ENCODE assay signal across 9 cellular contexts in the genomic region with DNA sequence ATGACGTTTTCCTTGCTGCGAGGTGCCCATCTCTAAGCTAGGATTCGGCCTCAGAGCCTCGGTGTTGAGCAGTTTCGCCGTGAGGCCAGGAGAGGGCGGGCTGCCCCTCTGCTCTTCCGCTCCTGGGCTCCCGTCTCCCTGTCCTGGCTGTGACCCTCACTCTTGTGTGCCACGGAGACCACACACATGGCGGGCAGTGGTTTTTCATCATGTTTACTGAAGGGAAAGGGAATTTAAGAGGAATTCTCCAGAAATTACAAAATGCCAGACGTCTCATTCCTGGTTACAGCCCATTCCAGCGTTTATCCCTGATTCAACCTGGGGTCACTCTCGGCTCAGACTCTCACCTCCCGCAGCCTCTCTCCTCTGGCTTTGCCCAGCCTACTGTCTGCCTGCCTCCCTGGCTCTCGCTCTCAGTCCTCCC.
DNase-seq lines count a peak whose midpoint lies in the region; ATAC-seq and TF ChIP-seq lines count a peak whose summit lies in the region.
"Had no signal": no experiment of that assay in that cellular context is flagged by ENCODE, and none has a peak within 500 bp of the region (broad histone marks: within the 10 kb centered on the region; RNA-seq: fewer than 3 reads in every experiment).

No MANE protein-coding gene starts in this region.

- peak; percentile 4 to 31 for DNase-seq in NCI-H2081 (lab: John Stamatoyannopoulos, UW)
- DNase-seq in NCI-H2081 treated with DMSO at 0.1 percent for 48 hours (lab: John Stamatoyannopoulos, UW), result no peak
- peak; percentile 48 for DNase-seq in HT1080 (ENCODE audit: low read depth)
- DNase-seq in SJSA1 (ENCODE audit: low read depth in 1 of 2, low spot score in 2 of 2), result peak; percentile 97 to 98
- DNase-seq in fibroblast of villous mesenchyme (ENCODE audit: low read depth), result peak; percentile 71
- DNase-seq in retina, result peak; percentile 87
- no peak for DNase-seq in posterior vena cava (ENCODE audit: low spot score)
- DNase-seq in naive thymus-derived CD8-positive, alpha-beta T cell, result no peak
- DNase-seq: activated T-cell treated with anti-CD3 and anti-CD28 coated beads, Interleukin-2, amount 50 U/mL, for 4 hours had no signal

- no peaks in the 10 kb centered on the region for H3K9me3 Mint-ChIP-seq in naive thymus-derived CD8-positive, alpha-beta T cell
- H3K9me3 Mint-ChIP-seq: activated T-cell treated with anti-CD3 and anti-CD28 coated beads, Interleukin-2, amount 50 U/mL, for 4 hours had no signal

- no peaks in the 10 kb centered on the region for H3K9me3 ChIP-seq in SJSA1 (replicated peaks)

- no peak overlapping the region for H3K4me3 Mint-ChIP-seq in naive thymus-derived CD8-positive, alpha-beta T cell
- H3K4me3 Mint-ChIP-seq: activated T-cell treated with anti-CD3 and anti-CD28 coated beads, Interleukin-2, amount 50 U/mL, for 4 hours had no signal

- H3K27me3 Mint-ChIP-seq in naive thymus-derived CD8-positive, alpha-beta T cell, result peaks cover 0 to 31% (median 14%) of the 10 kb centered on the region in 5 donors

- TF ChIP-seq CTCF in fibroblast of villous mesenchyme (IDR thresholded peaks at IDR 0.05; ENCODE audit: insufficient read depth, low read depth, low read length), result peak; percentile 86

- H3K27ac Mint-ChIP-seq in naive thymus-derived CD8-positive, alpha-beta T cell, result no peak overlapping the region

- no peaks in the 10 kb centered on the region for H3K27me3 ChIP-seq in SJSA1 (replicated peaks)

- H3K4me1 ChIP-seq in SJSA1 (replicated peaks), result peaks cover 18% of the 10 kb centered on the region

- no peak for ATAC-seq in naive thymus-derived CD8-positive, alpha-beta T cell

- POLR2A ChIA-PET in naive thymus-derived CD8-positive, alpha-beta T cell (lab: Charles Lee), result no interaction called here

- H3K27ac ChIP-seq in SJSA1, result peak overlapping the region; percentile 64

- H3K36me3 Mint-ChIP-seq in naive thymus-derived CD8-positive, alpha-beta T cell, result no peaks in the 10 kb centered on the region

- no peak overlapping the region for H3K4me3 ChIP-seq in SJSA1
- peak overlapping the region; percentile 12 for H3K4me3 ChIP-seq in fibroblast of villous mesenchyme (ENCODE audit: low read depth, low read length)

- intact Hi-C loops in posterior vena cava (cut with DNase I), result no loop called here

- H3K36me3 ChIP-seq in SJSA1, result no peaks in the 10 kb centered on the region

- no peaks in the 10 kb centered on the region for H3K4me1 Mint-ChIP-seq in naive thymus-derived CD8-positive, alpha-beta T cell

Comparison
In these comparisons a context has a peak if more than half of its experiments do, and no peak if none do; other contexts are left out.
1. DNase-seq: peak in NCI-H2081 (2 of 2), HT1080 (single experiment), SJSA1 (2 of 2), fibroblast of villous mesenchyme (single experiment) and retina (single experiment); none in NCI-H2081 treated with DMSO at 0.1 percent for 48 hours (single experiment), posterior vena cava (single experiment) and naive thymus-derived CD8-positive, alpha-beta T cell (0 of 10).